Comparison of ENCODE assay signal across 8 cellular contexts in the genomic region with DNA sequence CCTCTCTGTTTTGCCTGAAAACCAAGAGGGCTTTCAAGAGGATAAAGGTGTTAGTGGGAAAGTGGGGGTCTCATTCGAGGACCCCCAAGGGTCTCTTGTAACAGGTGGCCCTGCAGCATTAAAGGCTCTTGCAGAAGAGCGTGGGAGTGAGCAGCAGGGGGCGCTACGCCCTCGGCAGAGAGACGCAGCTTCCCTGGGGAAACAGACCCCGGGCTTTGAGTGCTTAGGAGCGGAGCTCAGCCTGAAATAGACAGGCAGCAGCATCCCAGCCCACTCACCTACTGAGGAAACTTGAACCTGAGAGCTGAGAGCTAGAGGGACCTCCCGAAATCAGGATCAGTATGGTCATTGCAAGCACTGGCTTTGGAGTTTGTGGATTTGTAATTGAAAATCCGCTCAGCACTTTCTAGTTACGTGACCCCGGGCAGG. TPM values are rescaled to one million over a fixed set of nuclear protein-coding genes. Genes with fewer than 3 reads are reported as not detected.
DNase-seq lines count a peak whose midpoint lies in the region; ATAC-seq, FAIRE-seq and TF ChIP-seq lines count a peak whose summit lies in the region.

No MANE protein-coding gene starts in this region.

- ATAC-seq in GM18517 (IDR thresholded peaks at IDR 0.05; ENCODE audit: unreplicated experiment), result no peak

- peaks cover 7% of the 10 kb centered on the region for H3K4me1 Mint-ChIP-seq in astrocyte (ENCODE audit: low read depth, unreplicated experiment)

- H3K27ac Mint-ChIP-seq in astrocyte (ENCODE audit: unreplicated experiment), result no peak overlapping the region

- H3K27me3 ChIP-seq in Peyer's patch, result no peaks in the 10 kb centered on the region
- no peaks in the 10 kb centered on the region for H3K27me3 ChIP-seq in astrocyte (ENCODE audit: insufficient read depth, low read length)

- TF ChIP-seq CTCF in Peyer's patch (IDR thresholded peaks at IDR 0.05) (peak; percentile 51 to 82 (median 67)), astrocyte (IDR thresholded peaks at IDR 0.05; ENCODE audit: insufficient read depth, low read depth, low read length) (peak; percentile 82)

- peaks cover 3% of the 10 kb centered on the region for H3K36me3 Mint-ChIP-seq in astrocyte (ENCODE audit: low read depth, unreplicated experiment)

- H3K4me2 ChIP-seq in astrocyte (ENCODE audit: low read length), result no peak overlapping the region

- no peak for TF ChIP-seq POLR2A in Peyer's patch (IDR thresholded peaks at IDR 0.05)

- DNase-seq in DMS153 treated with DMSO at 0.1 percent for 48 hours (lab: John Stamatoyannopoulos, UW; ENCODE audit: unreplicated experiment), result peak; percentile 20
- DNase-seq in Kasumi-1 (lab: John Stamatoyannopoulos, UW), result peak; percentile 44
- DNase-seq in Peyer's patch, result peak in 2 of 3 donors; percentile 64 to 69
- no peak for DNase-seq in astrocyte (ENCODE audit: low read depth)
- DNase-seq in iPS-NIHi7 (ENCODE audit: extremely low spot score), result peak; percentile 90
- DNase-seq in stimulated activated CD4-positive, alpha-beta T cell treated with anti-CD3 and anti-CD28 coated beads, Interleukin-1b, Interleukin-23, amount 100 ng/mL, for 48 hours, result peak; percentile 37
- no peak for DNase-seq in amniotic stem cell (lab: John Stamatoyannopoulos, UW)

- H3K4me3 Mint-ChIP-seq in astrocyte (ENCODE audit: unreplicated experiment), result no peak overlapping the region

- H3K27me3 Mint-ChIP-seq in astrocyte (ENCODE audit: low read depth, unreplicated experiment), result peaks cover 36% of the 10 kb centered on the region

- H3K9me3 ChIP-seq in Peyer's patch (no peaks in the 10 kb centered on the region), astrocyte (ENCODE audit: insufficient read depth, low read depth, low read length) (no peaks in the 10 kb centered on the region)

- FAIRE-seq in astrocyte (lab: Jason Lieb, UNC), result no peak

- H3K4me1 ChIP-seq in Peyer's patch (no peaks in the 10 kb centered on the region), astrocyte (ENCODE audit: insufficient read depth, low read length) (peaks cover 14% of the 10 kb centered on the region)

- H2AFZ ChIP-seq in astrocyte (ENCODE audit: low read depth, low read length), result no peak overlapping the region

- H4K20me1 ChIP-seq in astrocyte (ENCODE audit: insufficient read depth, low read length), result no peaks in the 10 kb centered on the region

- H3K9me3 Mint-ChIP-seq in astrocyte (ENCODE audit: unreplicated experiment), result no peaks in the 10 kb centered on the region

- no peaks in the 10 kb centered on the region for H3K79me2 ChIP-seq in astrocyte (ENCODE audit: insufficient read depth, low read length)

- H3K36me3 ChIP-seq in Peyer's patch (no peaks in the 10 kb centered on the region), astrocyte (ENCODE audit: insufficient read depth, low read length) (no peaks in the 10 kb centered on the region)

- H3K9ac ChIP-seq in astrocyte (ENCODE audit: low read length), result no peak overlapping the region

- H3K27ac ChIP-seq in Peyer's patch, result no peak overlapping the region
- H3K27ac ChIP-seq in astrocyte (ENCODE audit: low read depth, low read length), result no peak overlapping the region

- H3K4me3 ChIP-seq in Peyer's patch (no peak overlapping the region), astrocyte (ENCODE audit: insufficient read depth, low read depth, low read length) (no peak overlapping the region)

RNA-seq across cellular contexts. Expression of a gene that starts 25.7 kb away (rescaled TPM):
- 100 to 1,000 TPM; 245 to 770 (median 386) TPM for total RNA-seq in Peyer's patch
- total RNA-seq in astrocyte, result 1,331 and 1,465 TPM in 2 replicates

Comparison
In these comparisons a context has a peak if more than half of its experiments do, and no peak if none do; other contexts are left out.
1. DNase-seq: peak in DMS153 treated with DMSO at 0.1 percent for 48 hours (single experiment), Kasumi-1 (2 of 2), Peyer's patch (2 of 3), iPS-NIHi7 (single experiment) and stimulated activated CD4-positive, alpha-beta T cell treated with anti-CD3 and anti-CD28 coated beads, Interleukin-1b, Interleukin-23, amount 100 ng/mL, for 48 hours (single experiment); none in astrocyte (single experiment) and amniotic stem cell (single experiment).